11 cellular contexts compared by ENCODE assay signal in the genomic region with DNA sequence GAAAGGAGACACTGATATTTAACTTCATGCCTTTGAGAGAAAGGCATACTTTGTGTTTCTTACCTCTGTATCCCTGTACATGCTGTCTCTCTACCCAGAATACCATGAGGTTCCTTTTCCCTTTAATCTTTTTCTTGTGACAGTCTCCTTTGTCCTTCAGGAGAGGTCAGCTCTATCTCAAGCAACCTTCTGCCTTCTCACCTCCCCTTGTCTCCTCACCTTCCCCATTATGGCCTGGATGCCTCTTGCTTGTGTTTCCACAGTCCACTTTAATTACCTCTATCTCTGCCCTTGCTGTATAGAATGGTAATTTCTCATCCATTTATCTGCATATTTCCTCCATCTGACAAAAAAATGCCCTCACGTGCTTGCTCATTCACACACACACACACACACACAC. TPM values are rescaled to one million over a fixed set of nuclear protein-coding genes. Genes with fewer than 3 reads are reported as not detected.
DNase-seq lines count a peak whose midpoint lies in the region; TF ChIP-seq lines count a peak whose summit lies in the region.
"Had no signal": no experiment of that assay in that cellular context is flagged by ENCODE, and none has a peak within 500 bp of the region (broad histone marks: within the 10 kb centered on the region; RNA-seq: fewer than 3 reads in every experiment).

No MANE protein-coding gene starts in this region.

- CTCF ChIA-PET in A673 (lab: Charles Lee) = no interaction called here
- CTCF ChIA-PET in HEK293T (lab: Yijun Ruan, JAX) = interaction anchor here (0.6 kb wide), 1 partner anchor 264 kb away, joined by 3 read pairs; no protein-coding TSS in a partner anchor

- WGBS in mesenchymal stem cell = no CpG with 5 or more reads among the region's 1 CpG

- H3K23ac ChIP-seq in mesenchymal stem cell (ENCODE audit: low read length in 2 of 2) = no peak overlapping the region

- H3K18ac ChIP-seq in mesenchymal stem cell (ENCODE audit: low read depth in 1 of 2, low read length in 2 of 2) = no peak overlapping the region

- H3K9me3 ChIP-seq in A673 (ENCODE audit: low read depth, low read length, poor library complexity, severe bottlenecking) (no peaks in the 10 kb centered on the region), mesenchymal stem cell (ENCODE audit: control insufficient read depth, low read length) (no peaks in the 10 kb centered on the region)

- H2AFZ ChIP-seq in mesenchymal stem cell (ENCODE audit: low read depth, low read length) = no peak overlapping the region

- H2BK12ac ChIP-seq in mesenchymal stem cell (ENCODE audit: low read length in 2 of 2) = no peak overlapping the region

- peaks cover 44% of the 10 kb centered on the region for H3K36me3 Mint-ChIP-seq in activated T-helper 2 cell treated with anti-CD3 and anti-CD28 coated beads, Interferon-gamma antibody, Interleukin-2, Interleukin-4, amounts not matched to agents 10 μg/mL and 5 μg/mL and 100 μg/mL, durations not matched to agents 14 hours and 24 hours and 36 hours (ENCODE audit: low read depth)

- H3K4me3 Mint-ChIP-seq in activated T-helper 2 cell treated with anti-CD3 and anti-CD28 coated beads, Interferon-gamma antibody, Interleukin-2, Interleukin-4, amounts not matched to agents 10 μg/mL and 5 μg/mL and 100 μg/mL, durations not matched to agents 14 hours and 24 hours and 36 hours (ENCODE audit: low read depth) = peak overlapping the region; percentile 70
- H3K4me3 Mint-ChIP-seq: nephron had no signal

- no peak overlapping the region for H3K14ac ChIP-seq in mesenchymal stem cell (ENCODE audit: low read length in 2 of 2)

- intact Hi-C loops in A673 (cut with micrococcal nuclease; ENCODE audit: unreplicated experiment) = no loop called here
- intact Hi-C loops in activated T-helper 2 cell treated with anti-CD3 and anti-CD28 coated beads, Interferon-gamma antibody, Interleukin-2, Interleukin-4, amounts not matched to agents 10 μg/mL and 5 μg/mL and 100 μg/mL, durations not matched to agents 14 hours and 24 hours and 36 hours (cut with micrococcal nuclease) = loop anchor here (2.0 kb wide), 1 partner anchor 21 kb away; no protein-coding TSS in a partner anchor

- peak overlapping the region; percentile 51 for H3K9ac ChIP-seq in mesenchymal stem cell (ENCODE audit: low read length)

- no peak for TF ChIP-seq CTCF in A673 (conservative IDR thresholded peaks at IDR 0.05; ENCODE audit: low read depth, low read length)
- no peak for TF ChIP-seq CTCF in GM12865 (IDR thresholded peaks at IDR 0.05; ENCODE audit: insufficient read depth, low read depth, low read length, missing control alignments)

- H3K4ac ChIP-seq in mesenchymal stem cell (ENCODE audit: low read depth in 1 of 2, low read length in 2 of 2) = no peak overlapping the region

- no peak overlapping the region for H3K4me2 ChIP-seq in mesenchymal stem cell (ENCODE audit: low read length, poor library complexity, severe bottlenecking)

- BruUV-seq in A673 (replicated peaks; lab: Mats Ljungman, UMichigan) = no TSS peak

- H4K91ac ChIP-seq in mesenchymal stem cell (ENCODE audit: low read length) = no peak overlapping the region

- no peaks in the 10 kb centered on the region for H3K27me3 Mint-ChIP-seq in activated T-helper 2 cell treated with anti-CD3 and anti-CD28 coated beads, Interferon-gamma antibody, Interleukin-2, Interleukin-4, amounts not matched to agents 10 μg/mL and 5 μg/mL and 100 μg/mL, durations not matched to agents 14 hours and 24 hours and 36 hours (ENCODE audit: low read depth)

- no peak overlapping the region for H2AK5ac ChIP-seq in mesenchymal stem cell (ENCODE audit: low read length, severe bottlenecking)

- H3K27ac ChIP-seq in A673 (ENCODE audit: low read depth, low read length, poor library complexity, severe bottlenecking) (peak overlapping the region; percentile 84), mesenchymal stem cell (ENCODE audit: low read length, poor library complexity, severe bottlenecking) (no peak overlapping the region)

- no peak overlapping the region for H2BK5ac ChIP-seq in mesenchymal stem cell (ENCODE audit: low read depth, low read length, poor library complexity, severe bottlenecking)

- H3K9me3 Mint-ChIP-seq in activated T-helper 2 cell treated with anti-CD3 and anti-CD28 coated beads, Interferon-gamma antibody, Interleukin-2, Interleukin-4, amounts not matched to agents 10 μg/mL and 5 μg/mL and 100 μg/mL, durations not matched to agents 14 hours and 24 hours and 36 hours = no peaks in the 10 kb centered on the region

- no peak overlapping the region for H2BK120ac ChIP-seq in mesenchymal stem cell (ENCODE audit: low read depth, low read length)

- no peaks in the 10 kb centered on the region for H3K79me1 ChIP-seq in mesenchymal stem cell (replicated peaks; ENCODE audit: low read length, poor library complexity, severe bottlenecking)

- H3K36me3 ChIP-seq in A673 (ENCODE audit: insufficient read depth, low read length, poor library complexity, severe bottlenecking) (no peaks in the 10 kb centered on the region), mesenchymal stem cell (ENCODE audit: control insufficient read depth in 1 of 2, insufficient read depth in 2 of 2, low read depth in 1 of 2, low read length in 2 of 2) (peaks cover 0 to 2% of the 10 kb centered on the region in 2 experiments)

- no peak overlapping the region for H2BK15ac ChIP-seq in mesenchymal stem cell (ENCODE audit: low read depth, poor library complexity, severe bottlenecking)

- peaks cover 63% of the 10 kb centered on the region for H3K4me1 Mint-ChIP-seq in activated T-helper 2 cell treated with anti-CD3 and anti-CD28 coated beads, Interferon-gamma antibody, Interleukin-2, Interleukin-4, amounts not matched to agents 10 μg/mL and 5 μg/mL and 100 μg/mL, durations not matched to agents 14 hours and 24 hours and 36 hours (ENCODE audit: low read depth)

- H4K8ac ChIP-seq in mesenchymal stem cell (ENCODE audit: low read length) = no peak overlapping the region

- H3K27me3 ChIP-seq in A673 (replicated peaks; ENCODE audit: insufficient read depth, low read depth, low read length, poor library complexity) (no peaks in the 10 kb centered on the region), mesenchymal stem cell (ENCODE audit: control insufficient read depth in 1 of 2, insufficient read depth in 1 of 2, low read length in 2 of 2) (peaks cover 0 to 6% of the 10 kb centered on the region in 2 experiments)

- peak overlapping the region; percentile 94 for H3K27ac Mint-ChIP-seq in activated T-helper 2 cell treated with anti-CD3 and anti-CD28 coated beads, Interferon-gamma antibody, Interleukin-2, Interleukin-4, amounts not matched to agents 10 μg/mL and 5 μg/mL and 100 μg/mL, durations not matched to agents 14 hours and 24 hours and 36 hours

- H3K4me3 ChIP-seq in A673 (ENCODE audit: low read depth, low read length, poor library complexity, severe bottlenecking) = no peak overlapping the region
- H3K4me3 ChIP-seq in GM12865 (ENCODE audit: low read depth, low read length) = peak overlapping the region; percentile 51
- no peak overlapping the region for H3K4me3 ChIP-seq in mesenchymal stem cell (ENCODE audit: insufficient read depth in 1 of 2, low read depth in 1 of 2, low read length in 2 of 2)

- H3K4me1 ChIP-seq in A673 (ENCODE audit: insufficient read depth, low read length, poor library complexity, severe bottlenecking) (peaks cover 42% of the 10 kb centered on the region), mesenchymal stem cell (ENCODE audit: control insufficient read depth, insufficient read depth, low read depth, low read length) (peaks cover 11% of the 10 kb centered on the region)

- POLR2A ChIA-PET in A673 (lab: Charles Lee; ENCODE audit: low non-redundant PET) (no interaction called here), HEK293T (lab: Yijun Ruan, JAX) (no interaction called here)

- DNase-seq in A673 (ENCODE audit: low spot score) (no peak), GM12865 (ENCODE audit: low read depth) (no peak), mesenchymal stem cell (no peak), amniotic stem cell (lab: John Stamatoyannopoulos, UW) (no peak), foreskin melanocyte (no peak), HEK293T (ENCODE audit: extremely low spot score) (no peak), cerebellar nuclear complex (lab: John Stamatoyannopoulos, UW) (no peak)
- no peak for DNase-seq in activated T-helper 2 cell treated with anti-CD3 and anti-CD28 coated beads, Interferon-gamma antibody, Interleukin-2, Interleukin-4, amounts not matched to agents 10 μg/mL and 5 μg/mL and 100 μg/mL, durations not matched to agents 14 hours and 24 hours and 36 hours (ENCODE audit: low spot score)
- DNase-seq: hypothalamus, NCI-H345 had no signal

TF ChIP-seq in HEK293T, 16 proteins besides CTCF, POLR2A, EP300 and RAD21:
- TF ChIP-seq SUZ12 (IDR thresholded peaks at IDR 0.05) = no peak

RNA-seq across cellular contexts. Expression of a gene that starts 28.4 kb away (rescaled TPM):
- 415 and 468 TPM in 2 replicates for total RNA-seq in A673 (2021)
- total RNA-seq in activated T-helper 2 cell treated with anti-CD3 and anti-CD28 coated beads, Interferon-gamma antibody, Interleukin-2, Interleukin-4, amounts not matched to agents 10 μg/mL and 5 μg/mL and 100 μg/mL, durations not matched to agents 14 hours and 24 hours and 36 hours = 473 and 476 TPM in 2 replicates
- 287 TPM for polyA plus RNA-seq in mesenchymal stem cell (2013, experiment 1 of 2)
- polyA plus RNA-seq in mesenchymal stem cell (2013, experiment 2 of 2) = 277 TPM
